15 cellular contexts compared by ENCODE assay signal in the genomic region with DNA sequence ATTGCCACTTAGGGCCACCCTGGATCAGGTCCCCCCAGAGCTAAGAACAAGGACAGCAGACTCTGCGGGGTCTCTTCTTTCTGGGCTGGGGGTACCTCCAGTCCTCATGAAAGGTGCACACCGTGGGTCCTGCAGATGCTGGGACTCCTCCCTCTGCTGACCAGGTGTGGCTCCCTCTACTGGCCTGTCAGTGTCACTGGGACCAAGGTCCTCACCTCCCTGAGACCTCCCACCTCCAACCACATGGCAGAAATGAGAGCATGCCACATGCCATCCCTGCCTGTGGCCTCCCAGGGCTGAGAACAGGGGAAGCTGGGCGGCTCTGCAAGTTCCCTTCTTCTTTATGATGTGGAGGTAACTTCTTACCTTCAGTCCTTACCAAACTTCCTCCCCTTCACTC. TPM values are rescaled to one million over a fixed set of nuclear protein-coding genes. Genes with fewer than 3 reads are reported as not detected.
DNase-seq lines count a peak whose midpoint lies in the region; ATAC-seq, FAIRE-seq and TF ChIP-seq lines count a peak whose summit lies in the region.
"Not testable (repeated sequence)": the region's sequence is repeated elsewhere in the genome, so short reads cannot be mapped to it uniquely, and the experiment has no call there.
"Had no signal": no experiment of that assay in that cellular context is flagged by ENCODE, and none has a peak within 500 bp of the region (broad histone marks: within the 10 kb centered on the region; RNA-seq: fewer than 3 reads in every experiment).

No MANE protein-coding gene starts in this region.

- H3K27ac ChIP-seq in astrocyte (ENCODE audit: low read depth, low read length), result not testable (repeated sequence)

- not testable (repeated sequence) for H3K4me1 Mint-ChIP-seq in astrocyte (ENCODE audit: low read depth, unreplicated experiment)

- H3K4me3 Mint-ChIP-seq in astrocyte (ENCODE audit: unreplicated experiment), result not testable (repeated sequence)

- not testable (repeated sequence) for TF ChIP-seq CTCF in astrocyte (IDR thresholded peaks at IDR 0.05; ENCODE audit: insufficient read depth, low read depth, low read length)

- H3K9me3 Mint-ChIP-seq in astrocyte (ENCODE audit: unreplicated experiment), result not testable (repeated sequence)

- not testable (repeated sequence) for H3K9ac ChIP-seq in astrocyte (ENCODE audit: low read length)

- peak; percentile 86 for ATAC-seq in GM18502 (IDR thresholded peaks at IDR 0.05; ENCODE audit: poor library complexity, unreplicated experiment)
- ATAC-seq in GM19023 (IDR thresholded peaks at IDR 0.05; ENCODE audit: unreplicated experiment), result peak; percentile 90
- ATAC-seq in GM21515 (IDR thresholded peaks at IDR 0.05; ENCODE audit: unreplicated experiment), result peak; percentile 74
- ATAC-seq in HG02678 (IDR thresholded peaks at IDR 0.05; ENCODE audit: unreplicated experiment), result peak; percentile 78
- ATAC-seq in HG03095 (IDR thresholded peaks at IDR 0.05; ENCODE audit: unreplicated experiment), result peak; percentile 75
- ATAC-seq in HG03469 (IDR thresholded peaks at IDR 0.05; ENCODE audit: unreplicated experiment), result peak; percentile 67
- ATAC-seq in stimulated activated naive CD8-positive, alpha-beta T cell treated with anti-CD3 and anti-CD28 coated beads, Interleukin-15, Interleukin-2, amounts not matched to agents 100 U/mL and 50 U/mL, for 24 hours, result peak; percentile 43

- not testable (repeated sequence) for H3K27ac Mint-ChIP-seq in astrocyte (ENCODE audit: unreplicated experiment)

- H3K36me3 Mint-ChIP-seq in astrocyte (ENCODE audit: low read depth, unreplicated experiment), result not testable (repeated sequence)

- H3K4me1 ChIP-seq in astrocyte (ENCODE audit: insufficient read depth, low read length), result not testable (repeated sequence)

- FAIRE-seq in astrocyte (lab: Jason Lieb, UNC), result peak; percentile 64

- not testable (repeated sequence) for H3K9me3 ChIP-seq in astrocyte (ENCODE audit: insufficient read depth, low read depth, low read length)

- H3K4me2 ChIP-seq in astrocyte (ENCODE audit: low read length), result not testable (repeated sequence)

- not testable (repeated sequence) for H3K4me3 ChIP-seq in astrocyte (ENCODE audit: insufficient read depth, low read depth, low read length)

- H3K27me3 ChIP-seq in astrocyte (ENCODE audit: insufficient read depth, low read length), result not testable (repeated sequence)

- DNase-seq in astrocyte (ENCODE audit: low read depth); stimulated activated naive CD8-positive, alpha-beta T cell treated with anti-CD3 and anti-CD28 coated beads, Interleukin-15, Interleukin-2, amounts not matched to agents 100 U/mL and 50 U/mL, for 24 hours: not testable (repeated sequence)

- H3K36me3 ChIP-seq in astrocyte (ENCODE audit: insufficient read depth, low read length), result not testable (repeated sequence)

- not testable (repeated sequence) for H3K27me3 Mint-ChIP-seq in astrocyte (ENCODE audit: low read depth, unreplicated experiment)

- H3K79me2 ChIP-seq in astrocyte (ENCODE audit: insufficient read depth, low read length), result not testable (repeated sequence)

- not testable (repeated sequence) for H2AFZ ChIP-seq in astrocyte (ENCODE audit: low read depth, low read length)

- H4K20me1 ChIP-seq in astrocyte (ENCODE audit: insufficient read depth, low read length), result not testable (repeated sequence)

RNA-seq across cellular contexts. Expression of a gene that starts 17.6 kb away (rescaled TPM):
- total RNA-seq in astrocyte, result 0.70 and 0.89 TPM in 2 replicates
- total RNA-seq: aorta, dermis blood vessel endothelial cell, GM23248, kidney, lung, neural crest cell, T-helper 17 cell had no signal

RNA-seq across cellular contexts. Expression of a gene that starts 28.0 kb away (rescaled TPM):
- 6.4 and 6.6 TPM in 2 replicates for total RNA-seq in astrocyte
- total RNA-seq: aorta, dermis blood vessel endothelial cell, GM23248, kidney, lung, neural crest cell, T-helper 17 cell had no signal

RNA-seq across cellular contexts. Expression of a gene that starts 33.4 kb away (rescaled TPM):
- 6.1 and 7.1 TPM in 2 replicates for total RNA-seq in astrocyte
- total RNA-seq: aorta, dermis blood vessel endothelial cell, GM23248, kidney, lung, neural crest cell, T-helper 17 cell had no signal

RNA-seq across cellular contexts. Expression of a gene that starts 43.5 kb away (rescaled TPM):
- total RNA-seq in astrocyte, result 31.8 and 38.0 TPM in 2 replicates

RNA-seq across cellular contexts. Expression of a gene that starts 43.8 kb away (rescaled TPM):
- 25.5 and 34.2 TPM in 2 replicates for total RNA-seq in astrocyte
